1 cellular context compared by ENCODE assay signal in genomic region chr4:165662341-165662740, GRCh38.
TF ChIP-seq lines count a peak whose summit lies in the region.

No MANE protein-coding gene starts in this region.

TF ChIP-seq in GM23338, 12 proteins besides CTCF, POLR2A, EP300 and RAD21 (continued from another document):
- TF ChIP-seq EZH2 (IDR thresholded peaks at IDR 0.05; ENCODE audit: low read depth, unreplicated experiment) (no peak), STAT1 (IDR thresholded peaks at IDR 0.05; ENCODE audit: unreplicated experiment) (no peak), REST (IDR thresholded peaks at IDR 0.05; ENCODE audit: unreplicated experiment) (no peak)
